In genomic region chr9:132773093-132773492, GRCh38 we compare ENCODE assay signal across 21 cellular contexts.
"Had no signal": no experiment of that assay in that cellular context is flagged by ENCODE, and none has a peak within 500 bp of the region (broad histone marks: within the 10 kb centered on the region; RNA-seq: fewer than 3 reads in every experiment).

No MANE protein-coding gene starts in this region.

- H3K36me3 ChIP-seq: gastrocnemius medialis, neural progenitor cell, prostate gland, right lobe of liver, thoracic aorta, upper lobe of right lung had no signal

- H3K27me3 Mint-ChIP-seq: activated CD4-positive, alpha-beta T cell treated with anti-CD3 and anti-CD28 coated beads for 36 hours had no signal

- H3K36me3 Mint-ChIP-seq: neural progenitor cell had no signal

- DNase-seq: activated CD4-positive, alpha-beta T cell treated with anti-CD3 and anti-CD28 coated beads for 36 hours; activated CD8-positive, alpha-beta T cell treated with anti-CD3 and anti-CD28 coated beads, Interleukin-2, amount 10 ng/mL, durations not matched to agents 7 days and 5 days; activated effector memory CD4-positive, alpha-beta T cell treated with Interleukin-2 at 50 U/mL for 16 hours; activated T-cell treated with anti-CD3 and anti-CD28 coated beads, Interleukin-2, amount 50 U/mL, for 24 hours; anterior cingulate cortex; caudate nucleus; erythroblast; gastrocnemius medialis; kidney; right lobe of liver; small intestine; stimulated activated CD4-positive, alpha-beta T cell treated with anti-CD3 and anti-CD28 coated beads, Interleukin-4, amount 100 ng/mL, for 1 hour had no signal

- H3K27ac Mint-ChIP-seq: activated CD4-positive, alpha-beta T cell treated with anti-CD3 and anti-CD28 coated beads for 36 hours; activated T-cell treated with anti-CD3 and anti-CD28 coated beads, Interleukin-2, amount 50 U/mL, for 24 hours; brain; mesothelial cell of epicardium; neural progenitor cell; T-helper 1 cell treated with Interleukin-12 subunit alpha and Interleukin-12 subunit beta and Interleukin-4 antibody, amounts not matched to agents 30 μg/mL and 1 μg/mL, for 36 hours had no signal

- H3K27ac ChIP-seq: gastrocnemius medialis, neural progenitor cell, prostate gland, right lobe of liver, thoracic aorta, upper lobe of right lung had no signal

- ATAC-seq: activated CD4-positive, alpha-beta T cell treated with anti-CD3 and anti-CD28 coated beads for 36 hours; activated CD8-positive, alpha-beta T cell treated with anti-CD3 and anti-CD28 coated beads, Interleukin-2, amount 10 ng/mL, durations not matched to agents 7 days and 5 days; gastrocnemius medialis; left lobe of liver; right lobe of liver; upper lobe of right lung had no signal

- H3K4me3 Mint-ChIP-seq: activated CD4-positive, alpha-beta T cell treated with anti-CD3 and anti-CD28 coated beads for 36 hours; activated CD8-positive, alpha-beta T cell treated with anti-CD3 and anti-CD28 coated beads, Interleukin-2, amount 10 ng/mL, durations not matched to agents 7 days and 5 days; activated T-cell treated with anti-CD3 and anti-CD28 coated beads, Interleukin-2, amount 50 U/mL, for 24 hours; mesothelial cell of epicardium; neural progenitor cell; T-helper 1 cell treated with Interleukin-12 subunit alpha and Interleukin-12 subunit beta and Interleukin-4 antibody, amounts not matched to agents 30 μg/mL and 1 μg/mL, for 36 hours had no signal

- H3K9me3 Mint-ChIP-seq: T-helper 1 cell treated with Interleukin-12 subunit alpha and Interleukin-12 subunit beta and Interleukin-4 antibody, amounts not matched to agents 30 μg/mL and 1 μg/mL, for 36 hours had no signal

- H3K27me3 ChIP-seq: right lobe of liver, upper lobe of right lung had no signal

- H3K9ac ChIP-seq: neural progenitor cell had no signal

- H3K9me3 ChIP-seq: gastrocnemius medialis, prostate gland, right lobe of liver, thoracic aorta, upper lobe of right lung had no signal

- H3K4me3 ChIP-seq: gastrocnemius medialis, lung, neural progenitor cell, prostate gland, right lobe of liver, thoracic aorta, upper lobe of right lung had no signal

- H3K4me1 ChIP-seq: prostate gland, upper lobe of right lung had no signal
